8 cellular contexts compared by ENCODE assay signal in genomic region chr1:1400576-1401456, GRCh38. TPM values are rescaled to one million over a fixed set of nuclear protein-coding genes. Genes with fewer than 3 reads are reported as not detected.
A peak's percentile ranks its signal among the peaks of the same experiment; 100 is the strongest.
DNase-seq lines count a peak whose midpoint lies in the region; ATAC-seq and TF ChIP-seq lines count a peak whose summit lies in the region.

No MANE protein-coding gene starts in this region.

- peak overlapping the region; percentile 94 for H3K27ac Mint-ChIP-seq in activated T-cell treated with anti-CD3 and anti-CD28 coated beads, Interleukin-2, amount 50 U/mL, for 24 hours
- peak overlapping the region; percentile 79 for H3K27ac Mint-ChIP-seq in activated T-helper 1 cell treated with anti-CD3 and anti-CD28 coated beads, Interleukin-12 subunit alpha, Interleukin-12 subunit beta, Interleukin-2, Interleukin-4 antibody, amounts not matched to agents 30 ng/mL and 10 ng/mL and 1 ng/mL, durations not matched to agents 14 hours and 24 hours and 36 hours
- peak overlapping the region; percentile 84 to 95 (median 88) for H3K27ac Mint-ChIP-seq in immature natural killer cell

- H3K27me3 ChIP-seq in thoracic aorta (replicated peaks; ENCODE audit: insufficient read depth) = no peaks in the 10 kb centered on the region

- H3K36me3 ChIP-seq in thoracic aorta = peaks cover 53% of the 10 kb centered on the region

- H3K27me3 Mint-ChIP-seq in activated T-cell treated with anti-CD3 and anti-CD28 coated beads, Interleukin-2, amount 50 U/mL, for 24 hours = no peaks in the 10 kb centered on the region
- H3K27me3 Mint-ChIP-seq in activated T-helper 1 cell treated with anti-CD3 and anti-CD28 coated beads, Interleukin-12 subunit alpha, Interleukin-12 subunit beta, Interleukin-2, Interleukin-4 antibody, amounts not matched to agents 30 ng/mL and 10 ng/mL and 1 ng/mL, durations not matched to agents 14 hours and 24 hours and 36 hours (ENCODE audit: insufficient read depth) = no peaks in the 10 kb centered on the region
- peaks cover 5 to 20% (median 10%) of the 10 kb centered on the region in 3 donors for H3K27me3 Mint-ChIP-seq in immature natural killer cell (ENCODE audit: low read depth in 3 of 3)

- H3K4me3 ChIP-seq in thoracic aorta = peak overlapping the region; percentile 94

- no peaks in the 10 kb centered on the region for H3K9me3 ChIP-seq in thoracic aorta

- no peak for ATAC-seq in thoracic aorta (ENCODE audit: insufficient number of reproducible peaks, low FRiP score, low read depth)

- intact Hi-C loops in activated T-helper 1 cell treated with anti-CD3 and anti-CD28 coated beads, Interleukin-12 subunit alpha, Interleukin-12 subunit beta, Interleukin-2, Interleukin-4 antibody, amounts not matched to agents 30 ng/mL and 10 ng/mL and 1 ng/mL, durations not matched to agents 14 hours and 24 hours and 36 hours (cut with micrococcal nuclease) = no loop called here

- peak overlapping the region; percentile 96 for H3K4me3 Mint-ChIP-seq in activated T-cell treated with anti-CD3 and anti-CD28 coated beads, Interleukin-2, amount 50 U/mL, for 24 hours
- H3K4me3 Mint-ChIP-seq in activated T-helper 1 cell treated with anti-CD3 and anti-CD28 coated beads, Interleukin-12 subunit alpha, Interleukin-12 subunit beta, Interleukin-2, Interleukin-4 antibody, amounts not matched to agents 30 ng/mL and 10 ng/mL and 1 ng/mL, durations not matched to agents 14 hours and 24 hours and 36 hours = peak overlapping the region; percentile 91
- peak overlapping the region; percentile 85 to 92 (median 88) for H3K4me3 Mint-ChIP-seq in immature natural killer cell

- TF ChIP-seq CTCF in thoracic aorta (IDR thresholded peaks at IDR 0.05) = no peak

- peaks cover 63% of the 10 kb centered on the region for H3K4me1 Mint-ChIP-seq in activated T-cell treated with anti-CD3 and anti-CD28 coated beads, Interleukin-2, amount 50 U/mL, for 24 hours (ENCODE audit: low read depth)
- H3K4me1 Mint-ChIP-seq in activated T-helper 1 cell treated with anti-CD3 and anti-CD28 coated beads, Interleukin-12 subunit alpha, Interleukin-12 subunit beta, Interleukin-2, Interleukin-4 antibody, amounts not matched to agents 30 ng/mL and 10 ng/mL and 1 ng/mL, durations not matched to agents 14 hours and 24 hours and 36 hours (ENCODE audit: low read depth) = peaks cover 35% of the 10 kb centered on the region
- peaks cover 42 to 53% of the 10 kb centered on the region in 2 donors for H3K4me1 Mint-ChIP-seq in immature natural killer cell

- H3K4me1 ChIP-seq in thoracic aorta (ENCODE audit: control insufficient read depth in 1 of 2, low read depth in 2 of 2) = peaks cover 21 to 44% of the 10 kb centered on the region in 2 donors

- peak overlapping the region in 1 of 2 donors; percentile 87 for H3K27ac ChIP-seq in thoracic aorta

- peak; percentile 40 for DNase-seq in activated T-cell treated with anti-CD3 and anti-CD28 coated beads, Interleukin-2, amount 50 U/mL, for 24 hours
- DNase-seq in activated T-cell treated with anti-CD3 and anti-CD28 coated beads for 4 hours (no peak), immature natural killer cell (no peak), thoracic aorta (ENCODE audit: low spot score) (no peak), DMS79 (lab: John Stamatoyannopoulos, UW) (no peak), AG08396 (ENCODE audit: low spot score) (no peak), OCI-M2 (lab: John Stamatoyannopoulos, UW; ENCODE audit: unreplicated experiment) (no peak)
- DNase-seq in activated T-helper 1 cell treated with anti-CD3 and anti-CD28 coated beads, Interleukin-12 subunit alpha, Interleukin-12 subunit beta, Interleukin-2, Interleukin-4 antibody, amounts not matched to agents 30 ng/mL and 10 ng/mL and 1 ng/mL, durations not matched to agents 14 hours and 24 hours and 36 hours (ENCODE audit: low spot score) = no peak

- no peaks in the 10 kb centered on the region for H3K9me3 Mint-ChIP-seq in activated T-cell treated with anti-CD3 and anti-CD28 coated beads, Interleukin-2, amount 50 U/mL, for 24 hours
- no peaks in the 10 kb centered on the region for H3K9me3 Mint-ChIP-seq in activated T-helper 1 cell treated with anti-CD3 and anti-CD28 coated beads, Interleukin-12 subunit alpha, Interleukin-12 subunit beta, Interleukin-2, Interleukin-4 antibody, amounts not matched to agents 30 ng/mL and 10 ng/mL and 1 ng/mL, durations not matched to agents 14 hours and 24 hours and 36 hours
- no peaks in the 10 kb centered on the region for H3K9me3 Mint-ChIP-seq in immature natural killer cell

- H3K36me3 Mint-ChIP-seq in activated T-cell treated with anti-CD3 and anti-CD28 coated beads, Interleukin-2, amount 50 U/mL, for 24 hours (ENCODE audit: low read depth) = peaks cover 90% of the 10 kb centered on the region
- peaks cover 43% of the 10 kb centered on the region for H3K36me3 Mint-ChIP-seq in activated T-helper 1 cell treated with anti-CD3 and anti-CD28 coated beads, Interleukin-12 subunit alpha, Interleukin-12 subunit beta, Interleukin-2, Interleukin-4 antibody, amounts not matched to agents 30 ng/mL and 10 ng/mL and 1 ng/mL, durations not matched to agents 14 hours and 24 hours and 36 hours (ENCODE audit: low read depth)
- peaks cover 7 to 24% (median 10%) of the 10 kb centered on the region in 3 donors for H3K36me3 Mint-ChIP-seq in immature natural killer cell

RNA-seq across cellular contexts. Expression of gene CCNL2, which starts 1.7 kb away (rescaled TPM):
- 138 and 139 TPM in 2 replicates for total RNA-seq in activated T-helper 1 cell treated with anti-CD3 and anti-CD28 coated beads, Interleukin-12 subunit alpha, Interleukin-12 subunit beta, Interleukin-2, Interleukin-4 antibody, amounts not matched to agents 30 ng/mL and 10 ng/mL and 1 ng/mL, durations not matched to agents 14 hours and 24 hours and 36 hours
- 10 to 100 TPM; 16.7 to 34.6 (median 22.0) TPM for polyA plus RNA-seq in immature natural killer cell
- 100 to 1,000 TPM; 214 to 313 TPM for total RNA-seq in thoracic aorta

RNA-seq across cellular contexts. Expression of gene MRPL20, which starts 6.3 kb away (rescaled TPM):
- 184 and 205 TPM in 2 replicates for total RNA-seq in activated T-helper 1 cell treated with anti-CD3 and anti-CD28 coated beads, Interleukin-12 subunit alpha, Interleukin-12 subunit beta, Interleukin-2, Interleukin-4 antibody, amounts not matched to agents 30 ng/mL and 10 ng/mL and 1 ng/mL, durations not matched to agents 14 hours and 24 hours and 36 hours
- polyA plus RNA-seq in immature natural killer cell = 100 to 1,000 TPM; 167 to 194 (median 182) TPM
- 100 to 1,000 TPM in 1 of 2 donors, 10 to 100 TPM in 1; 96.9 to 121 TPM for total RNA-seq in thoracic aorta

RNA-seq across cellular contexts. Expression of gene ANKRD65, which starts 20.3 kb away (rescaled TPM):
- total RNA-seq in activated T-helper 1 cell treated with anti-CD3 and anti-CD28 coated beads, Interleukin-12 subunit alpha, Interleukin-12 subunit beta, Interleukin-2, Interleukin-4 antibody, amounts not matched to agents 30 ng/mL and 10 ng/mL and 1 ng/mL, durations not matched to agents 14 hours and 24 hours and 36 hours = 0.10 TPM in 1 of 2 replicates, not detected in the other
- not detected for polyA plus RNA-seq in immature natural killer cell
- under 1 TPM in 1 of 2 donors, not detected in 1; 0.68 TPM for total RNA-seq in thoracic aorta

RNA-seq across cellular contexts. Expression of gene AURKAIP1, which starts 25.8 kb away (rescaled TPM):
- total RNA-seq in activated T-helper 1 cell treated with anti-CD3 and anti-CD28 coated beads, Interleukin-12 subunit alpha, Interleukin-12 subunit beta, Interleukin-2, Interleukin-4 antibody, amounts not matched to agents 30 ng/mL and 10 ng/mL and 1 ng/mL, durations not matched to agents 14 hours and 24 hours and 36 hours = 147 and 148 TPM in 2 replicates
- 100 to 1,000 TPM; 168 to 216 (median 190) TPM for polyA plus RNA-seq in immature natural killer cell
- 10 to 100 TPM; 43.5 to 94.5 TPM for total RNA-seq in thoracic aorta

RNA-seq across cellular contexts. Expression of gene VWA1, which starts 34.7 kb away (rescaled TPM):
- total RNA-seq in activated T-helper 1 cell treated with anti-CD3 and anti-CD28 coated beads, Interleukin-12 subunit alpha, Interleukin-12 subunit beta, Interleukin-2, Interleukin-4 antibody, amounts not matched to agents 30 ng/mL and 10 ng/mL and 1 ng/mL, durations not matched to agents 14 hours and 24 hours and 36 hours = 5.5 and 5.8 TPM in 2 replicates
- polyA plus RNA-seq in immature natural killer cell = not detected
- 10 to 100 TPM; 21.7 to 23.6 TPM for total RNA-seq in thoracic aorta
